15 cellular contexts compared by ENCODE assay signal in genomic region chr12:88643685-88644084, GRCh38.
"Had no signal": no experiment of that assay in that cellular context is flagged by ENCODE, and none has a peak within 500 bp of the region (broad histone marks: within the 10 kb centered on the region; RNA-seq: fewer than 3 reads in every experiment).

No MANE protein-coding gene starts in this region.

- DNase-seq: activated B cell treated with CpG ODN at 0.5 μM for 24 hours; activated CD4-positive, alpha-beta T cell treated with anti-CD3 and anti-CD28 coated beads, Interleukin-2, amount 10 ng/mL, durations not matched to agents 24 days and 14 days; activated CD8-positive, alpha-beta memory T cell treated with anti-CD3 and anti-CD28 coated beads, Interleukin-2, amount 50 U/mL, for 48 hours; activated gamma-delta T cell; activated T-cell treated with anti-CD3 and anti-CD28 coated beads, Interleukin-2, amount 50 U/mL, for 72 hours; amygdala; body of pancreas; caudate nucleus; gastrocnemius medialis; heart right ventricle; left colon; mammary epithelial cell; naive thymus-derived CD4-positive, alpha-beta T cell; ovary; thyroid gland had no signal

- H3K27ac ChIP-seq: gastrocnemius medialis, heart right ventricle, ovary, thyroid gland had no signal

- H3K4me1 ChIP-seq: thyroid gland had no signal

- H3K9me3 ChIP-seq: body of pancreas, gastrocnemius medialis, heart right ventricle, ovary, thyroid gland had no signal

- H3K4me3 ChIP-seq: body of pancreas, gastrocnemius medialis, heart right ventricle, ovary, thyroid gland had no signal

- H3K36me3 ChIP-seq: gastrocnemius medialis, heart right ventricle, ovary, thyroid gland had no signal

- H3K27me3 ChIP-seq: body of pancreas, gastrocnemius medialis, heart right ventricle, ovary, thyroid gland had no signal
